In the genomic region with DNA sequence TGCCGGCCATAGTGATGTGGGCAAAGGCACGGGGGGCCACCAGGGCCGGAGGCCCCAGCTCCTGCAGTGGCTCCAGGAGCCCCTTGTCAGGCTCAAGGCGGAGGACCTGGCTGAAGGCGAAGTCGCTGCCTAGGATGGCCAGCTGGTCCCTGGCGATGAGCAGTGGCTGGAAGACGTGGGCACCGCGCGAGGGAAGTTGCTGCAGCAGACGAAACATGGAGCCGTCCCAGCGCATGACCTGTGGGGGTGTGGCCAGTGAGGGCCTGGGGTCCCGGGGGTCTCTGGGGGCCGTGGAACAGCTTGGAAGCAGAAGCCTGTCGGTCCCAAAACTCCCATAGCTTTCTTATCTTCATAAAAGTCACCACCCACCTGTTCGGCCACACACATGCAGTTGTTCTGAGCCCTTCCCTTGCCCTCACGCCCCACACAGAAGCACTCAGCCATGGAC, we compare ENCODE assay signal across 16 cellular contexts. TPM values are rescaled to one million over a fixed set of nuclear protein-coding genes. Genes with fewer than 3 reads are reported as not detected.
DNase-seq lines count a peak whose midpoint lies in the region; ATAC-seq, FAIRE-seq and TF ChIP-seq lines count a peak whose summit lies in the region.
"Had no signal": no experiment of that assay in that cellular context is flagged by ENCODE, and none has a peak within 500 bp of the region (broad histone marks: within the 10 kb centered on the region; RNA-seq: fewer than 3 reads in every experiment).

No MANE protein-coding gene starts in this region.

- peak overlapping the region; percentile 79 for H3K27ac Mint-ChIP-seq in stimulated activated naive B cell treated with anti-CD40 and anti-IgM and Interleukin-4, amounts not matched to agents 10 μg/mL and 1 μg/mL and 100 μg/mL, for 72 hours
- H3K27ac Mint-ChIP-seq in activated CD4-positive, alpha-beta memory T cell treated with anti-CD3 and anti-CD28 coated beads for 36 hours, result no peak overlapping the region

- no peak overlapping the region for H3K9ac ChIP-seq in HCT116 (ENCODE audit: low read length)
- no peak overlapping the region for H3K9ac ChIP-seq in kidney (ENCODE audit: low read length in 2 of 2)

- peak overlapping the region; percentile 87 for H3K4me2 ChIP-seq in HCT116 (ENCODE audit: low read length)

- H3K27me3 ChIP-seq in HCT116 (ENCODE audit: insufficient read depth, low read length) (no peaks in the 10 kb centered on the region), RWPE2 (ENCODE audit: insufficient read depth, poor library complexity, severe bottlenecking) (no peaks in the 10 kb centered on the region), small intestine (ENCODE audit: control insufficient read depth in 2 of 2, insufficient read depth in 2 of 2, low read length in 2 of 2) (no peaks in the 10 kb centered on the region)
- H3K27me3 ChIP-seq: body of pancreas had no signal

- BruUV-seq in HCT116 (replicated peaks; lab: Mats Ljungman, UMichigan), result no TSS peak

- RAD21 ChIA-PET in HCT116 (lab: Charles Lee; ENCODE audit: low non-redundant PET in 1 of 2, low total read pairs in 2 of 2, uncharacterized antibody in 2 of 2, unreplicated experiment in 2 of 2), result no interaction called here

- FAIRE-seq in kidney (lab: Jason Lieb, UNC) (no peak), small intestine (lab: Jason Lieb, UNC) (no peak)
- FAIRE-seq: H54 had no signal

- H3K4me1 Mint-ChIP-seq in stimulated activated naive B cell treated with anti-CD40 and anti-IgM and Interleukin-4, amounts not matched to agents 10 μg/mL and 1 μg/mL and 100 μg/mL, for 72 hours, result peaks cover 25 to 42% of the 10 kb centered on the region in 2 donors
- peaks cover 15% of the 10 kb centered on the region for H3K4me1 Mint-ChIP-seq in activated CD4-positive, alpha-beta memory T cell treated with anti-CD3 and anti-CD28 coated beads for 36 hours (ENCODE audit: low read depth)

- H3K4me1 ChIP-seq in HCT116 (ENCODE audit: control insufficient read depth in 1 of 2, insufficient read depth in 2 of 2, low read length in 2 of 2) (peaks cover 21 to 43% of the 10 kb centered on the region in 2 experiments), RWPE2 (ENCODE audit: insufficient read depth, poor library complexity, severe bottlenecking) (peaks cover 52% of the 10 kb centered on the region), kidney (ENCODE audit: control insufficient read depth in 1 of 2, insufficient read depth in 1 of 2, low read depth in 1 of 2, low read length in 2 of 2) (peaks cover 0 to 9% of the 10 kb centered on the region in 2 donors), small intestine (ENCODE audit: control insufficient read depth in 2 of 2, insufficient read depth in 1 of 2, low read depth in 1 of 2, low read length in 1 of 2) (peaks cover 0 to 6% of the 10 kb centered on the region in 2 donors)

- H3K27me3 Mint-ChIP-seq in stimulated activated naive B cell treated with anti-CD40 and anti-IgM and Interleukin-4, amounts not matched to agents 10 μg/mL and 1 μg/mL and 100 μg/mL, for 72 hours, result peaks cover 0 to 5% of the 10 kb centered on the region in 2 donors
- no peaks in the 10 kb centered on the region for H3K27me3 Mint-ChIP-seq in activated CD4-positive, alpha-beta memory T cell treated with anti-CD3 and anti-CD28 coated beads for 36 hours
- H3K27me3 Mint-ChIP-seq: T-cell had no signal

- no peak for ATAC-seq in HCT116
- no peak for ATAC-seq in RWPE2 (ENCODE audit: low read depth)
- ATAC-seq in stimulated activated naive B cell treated with anti-CD40 and anti-IgM and Interleukin-4, amounts not matched to agents 10 μg/mL and 1 μg/mL and 100 μg/mL, for 72 hours (replicated peaks), result no peak
- no peak for ATAC-seq in GM18868 (IDR thresholded peaks at IDR 0.05; ENCODE audit: unreplicated experiment)

- H3K9me2 ChIP-seq in HCT116 (ENCODE audit: insufficient read depth), result no peaks in the 10 kb centered on the region

- no peaks in the 10 kb centered on the region for H3K36me3 Mint-ChIP-seq in stimulated activated naive B cell treated with anti-CD40 and anti-IgM and Interleukin-4, amounts not matched to agents 10 μg/mL and 1 μg/mL and 100 μg/mL, for 72 hours
- no peaks in the 10 kb centered on the region for H3K36me3 Mint-ChIP-seq in activated CD4-positive, alpha-beta memory T cell treated with anti-CD3 and anti-CD28 coated beads for 36 hours
- H3K36me3 Mint-ChIP-seq: CD8-positive, alpha-beta memory T cell; T-cell had no signal

- TF ChIP-seq CTCF in HCT116 (IDR thresholded peaks at IDR 0.05 in 2 of 3, conservative IDR thresholded peaks at IDR 0.05 in 1 of 3; ENCODE audit: borderline replicate concordance in 1 of 3, insufficient read depth in 1 of 3, low read depth in 2 of 3, low read length in 2 of 3) (no peak), RWPE2 (IDR thresholded peaks at IDR 0.05; ENCODE audit: poor library complexity, severe bottlenecking) (no peak), kidney (IDR thresholded peaks at IDR 0.05; ENCODE audit: borderline replicate concordance, extremely low read depth, insufficient read depth) (no peak)

- no peaks in the 10 kb centered on the region for H3K9me3 Mint-ChIP-seq in stimulated activated naive B cell treated with anti-CD40 and anti-IgM and Interleukin-4, amounts not matched to agents 10 μg/mL and 1 μg/mL and 100 μg/mL, for 72 hours
- no peaks in the 10 kb centered on the region for H3K9me3 Mint-ChIP-seq in activated CD4-positive, alpha-beta memory T cell treated with anti-CD3 and anti-CD28 coated beads for 36 hours
- H3K9me3 Mint-ChIP-seq: activated T-cell treated with anti-CD3 and anti-CD28 coated beads, Interleukin-2, amount 50 U/mL, for 72 hours; CD8-positive, alpha-beta memory T cell; T-cell had no signal

- H3K79me2 ChIP-seq in HCT116 (ENCODE audit: insufficient read depth, low read length), result no peaks in the 10 kb centered on the region

- DNase-seq in HCT116 (ENCODE audit: low read depth, low spot score) (no peak), RWPE2 (ENCODE audit: low spot score) (no peak), kidney (peak; percentile 81), small intestine (no peak)
- no peak for DNase-seq in stimulated activated naive B cell treated with anti-CD40 and anti-IgM and Interleukin-4, amounts not matched to agents 10 μg/mL and 1 μg/mL and 100 μg/mL, for 72 hours
- no peak for DNase-seq in activated CD4-positive, alpha-beta memory T cell treated with anti-CD3 and anti-CD28 coated beads for 36 hours
- DNase-seq in activated CD8-positive, alpha-beta memory T cell treated with anti-CD3 and anti-CD28 coated beads for 24 hours, result no peak
- DNase-seq: activated CD4-positive, alpha-beta T cell treated with anti-CD3 and anti-CD28 coated beads for 4 hours; activated T-cell treated with anti-CD3 and anti-CD28 coated beads, Interleukin-2, amount 50 U/mL, for 72 hours; CD8-positive, alpha-beta memory T cell; NK-92 treated with Interleukin-12 subunit alpha and Interleukin-12 subunit beta, amount 100 ng/mL, for 24 hours; T-cell had no signal

- CTCF ChIA-PET in HCT116 (lab: Charles Lee), result interaction anchor here (1.4 to 1.9 kb wide), 3 partner anchors 10 to 17 kb away, joined by 10 to 12 read pairs (median 11); a partner anchor contains a TSS
- CTCF ChIA-PET in activated CD4-positive, alpha-beta memory T cell treated with anti-CD3 and anti-CD28 coated beads for 36 hours (lab: Charles Lee), result interaction anchor here (1.1 to 4.2 kb wide), 5 partner anchors 10 to 81 kb away, joined by 3 to 29 read pairs (median 6); a partner anchor contains a TSS

- no peak for TF ChIP-seq POLR2A in HCT116 (IDR thresholded peaks at IDR 0.05; ENCODE audit: borderline replicate concordance, extremely low read depth, insufficient read depth, insufficient read length)

- H4K20me1 ChIP-seq in HCT116 (ENCODE audit: insufficient read depth), result no peaks in the 10 kb centered on the region

- peak overlapping the region in 1 of 2 experiments; percentile 54; a peak in 1 of 4 replicates for H3K4me3 ChIP-seq in HCT116 (replicated peaks in 1 of 2; ENCODE audit: low read depth in 1 of 2, low read length in 2 of 2)
- no peak overlapping the region for H3K4me3 ChIP-seq in RWPE2 (ENCODE audit: severe bottlenecking)
- H3K4me3 ChIP-seq in kidney (ENCODE audit: low read length in 2 of 2), result peak overlapping the region in 1 of 2 donors; percentile 79
- H3K4me3 ChIP-seq in small intestine (ENCODE audit: low read depth in 1 of 2, low read length in 2 of 2), result no peak overlapping the region
- H3K4me3 ChIP-seq: body of pancreas, lung had no signal

- no peak overlapping the region for H2AFZ ChIP-seq in HCT116 (ENCODE audit: low read depth, low read length, poor library complexity, severe bottlenecking)

- H3K27ac ChIP-seq in HCT116 (ENCODE audit: low read depth, low read length), result peak overlapping the region; percentile 30; the same call in 1 of the 2 replicates
- H3K27ac ChIP-seq in RWPE2 (ENCODE audit: poor library complexity, severe bottlenecking), result peak overlapping the region; percentile 92
- no peak overlapping the region for H3K27ac ChIP-seq in kidney (ENCODE audit: low read depth in 2 of 2, low read length in 2 of 2)
- H3K27ac ChIP-seq in small intestine (ENCODE audit: low read depth in 1 of 2, low read length in 1 of 2), result peak overlapping the region in 1 of 2 donors; percentile 6

- peak overlapping the region in 1 of 2 donors; percentile 81 for H3K4me3 Mint-ChIP-seq in stimulated activated naive B cell treated with anti-CD40 and anti-IgM and Interleukin-4, amounts not matched to agents 10 μg/mL and 1 μg/mL and 100 μg/mL, for 72 hours
- H3K4me3 Mint-ChIP-seq in activated CD4-positive, alpha-beta memory T cell treated with anti-CD3 and anti-CD28 coated beads for 36 hours, result no peak overlapping the region

- TF ChIP-seq RAD21 in HCT116 (IDR thresholded peaks at IDR 0.05; ENCODE audit: low read depth), result no peak

- 70 to 84% (median 83%) methylated on average over 17 to 19 of the region's 19 CpGs for WGBS in small intestine, 3 donors

- POLR2A ChIA-PET in HCT116 (lab: Charles Lee), result interaction anchor here (1.1 kb wide), 1 partner anchor 18 kb away, joined by 3 read pairs; no protein-coding TSS in a partner anchor
- POLR2A ChIA-PET in activated CD4-positive, alpha-beta memory T cell treated with anti-CD3 and anti-CD28 coated beads for 36 hours (lab: Charles Lee), result interaction anchor here (0.8 kb wide), 1 partner anchor 44 kb away, joined by 3 read pairs; no protein-coding TSS in a partner anchor

- intact Hi-C loops in HCT116 (cut with micrococcal nuclease), result no loop called here
- intact Hi-C loops in kidney (cut with DNase I), result no loop called here
- intact Hi-C loops in activated CD4-positive, alpha-beta memory T cell treated with anti-CD3 and anti-CD28 coated beads for 36 hours (cut with micrococcal nuclease), result no loop called here

- H3K9me3 ChIP-seq in HCT116 (ENCODE audit: control insufficient read depth in 1 of 2, insufficient read depth in 1 of 2, low read depth in 1 of 2, low read length in 2 of 2) (no peaks in the 10 kb centered on the region), RWPE2 (ENCODE audit: severe bottlenecking) (no peaks in the 10 kb centered on the region), kidney (ENCODE audit: control insufficient read depth in 1 of 2, low read length in 2 of 2) (no peaks in the 10 kb centered on the region), small intestine (ENCODE audit: control insufficient read depth, low read depth) (no peaks in the 10 kb centered on the region)
- H3K9me3 ChIP-seq: body of pancreas had no signal

- H3K36me3 ChIP-seq in HCT116 (ENCODE audit: control insufficient read depth in 1 of 2, insufficient read depth in 2 of 2, low read length in 2 of 2), result no peaks in the 10 kb centered on the region
- H3K36me3 ChIP-seq in RWPE2 (ENCODE audit: low read depth), result peaks cover 31% of the 10 kb centered on the region
- H3K36me3 ChIP-seq in kidney (ENCODE audit: control insufficient read depth in 1 of 2, insufficient read depth in 2 of 2, low read length in 2 of 2), result no peaks in the 10 kb centered on the region
- H3K36me3 ChIP-seq in small intestine (ENCODE audit: control insufficient read depth in 2 of 2, insufficient read depth in 2 of 2, low read length in 2 of 2), result no peaks in the 10 kb centered on the region

RNA-seq across cellular contexts. Expression of a gene that starts 9.6 kb away (rescaled TPM):
- 0.32 TPM for total RNA-seq in HCT116 (2021; ENCODE audit: unreplicated experiment)
- polyA plus RNA-seq in HCT116 (2012), result 0.94 and 1.4 TPM in 2 replicates
- total RNA-seq in kidney, result 7.5 TPM
- 5.1 TPM for polyA plus RNA-seq in kidney (ENCODE audit: insufficient read depth, low read depth, low replicate concordance)
- 10 to 100 TPM in 1 of 3 donors, 1 to 10 TPM in 1, under 1 TPM in 1; 0.45 to 14.5 (median 1.1) TPM for polyA plus RNA-seq in small intestine
- total RNA-seq in activated CD4-positive, alpha-beta memory T cell treated with anti-CD3 and anti-CD28 coated beads for 36 hours, result under 1 TPM; 0.50 to 0.51 TPM
- polyA plus RNA-seq: CD8-positive, alpha-beta memory T cell had no signal

RNA-seq across cellular contexts. Expression of a gene that starts 9.7 kb away (rescaled TPM):
- total RNA-seq in HCT116 (2021; ENCODE audit: unreplicated experiment) (17.4 TPM), kidney (33.7 TPM)
- polyA plus RNA-seq in HCT116 (2012), result 28.6 and 32.2 TPM in 2 replicates
- polyA plus RNA-seq in kidney (ENCODE audit: insufficient read depth, low read depth, low replicate concordance) (26.4 TPM), small intestine (100 to 1,000 TPM in 2 of 3 donors, 10 to 100 TPM in 1; 72.7 to 119 (median 117) TPM)
- total RNA-seq in activated CD4-positive, alpha-beta memory T cell treated with anti-CD3 and anti-CD28 coated beads for 36 hours, result not detected
- total RNA-seq: activated T-cell treated with anti-CD3 and anti-CD28 coated beads, Interleukin-2, amount 50 U/mL, for 72 hours; CD8-positive, alpha-beta memory T cell had no signal
- polyA plus RNA-seq: CD8-positive, alpha-beta memory T cell had no signal

RNA-seq across cellular contexts. Expression of a gene that starts 13.3 kb away (rescaled TPM):
- 7.8 TPM for total RNA-seq in HCT116 (2021; ENCODE audit: unreplicated experiment)
- polyA plus RNA-seq in HCT116 (2012), result 8.7 and 12.0 TPM in 2 replicates
- 31.8 TPM for total RNA-seq in kidney
- polyA plus RNA-seq in kidney (ENCODE audit: insufficient read depth, low read depth, low replicate concordance), result 39.0 TPM
- polyA plus RNA-seq in small intestine, result 10 to 100 TPM in 1 of 3 donors, 1 to 10 TPM in 1, not detected in 1; 7.3 to 25.4 TPM
- total RNA-seq in activated CD4-positive, alpha-beta memory T cell treated with anti-CD3 and anti-CD28 coated beads for 36 hours, result 1 to 10 TPM; 2.3 to 2.8 TPM
- total RNA-seq: CD8-positive, alpha-beta memory T cell had no signal

RNA-seq across cellular contexts. Expression of a gene that starts 17.8 kb away (rescaled TPM):
- total RNA-seq in HCT116 (2021; ENCODE audit: unreplicated experiment), result 0.71 TPM
- 0.46 and 0.52 TPM in 2 replicates for polyA plus RNA-seq in HCT116 (2012)
- total RNA-seq in kidney, result 0.94 TPM
- not detected for polyA plus RNA-seq in kidney (ENCODE audit: insufficient read depth, low read depth, low replicate concordance)
- under 1 TPM in 1 of 3 donors, not detected in 2; 0.24 TPM for polyA plus RNA-seq in small intestine
- total RNA-seq in activated CD4-positive, alpha-beta memory T cell treated with anti-CD3 and anti-CD28 coated beads for 36 hours, result under 1 TPM; 0.77 to 0.93 TPM
- total RNA-seq: lung had no signal

RNA-seq across cellular contexts. Expression of a gene that starts 29.2 kb away (rescaled TPM):
- total RNA-seq in HCT116 (2021; ENCODE audit: unreplicated experiment) (123 TPM), kidney (84.5 TPM)
- 416 TPM in 2 replicates for polyA plus RNA-seq in HCT116 (2012)
- polyA plus RNA-seq in kidney (ENCODE audit: insufficient read depth, low read depth, low replicate concordance) (41.9 TPM), small intestine (10 to 100 TPM in 2 of 3 donors, 1 to 10 TPM in 1; 3.4 to 60.5 (median 19.7) TPM)
- total RNA-seq in activated CD4-positive, alpha-beta memory T cell treated with anti-CD3 and anti-CD28 coated beads for 36 hours, result 100 to 1,000 TPM; 334 to 360 TPM

Comparison
In these comparisons a context has a peak if more than half of its experiments do, and no peak if none do; other contexts are left out.
1. H3K27ac ChIP-seq: peak in HCT116 (single experiment) and RWPE2 (single experiment); none in kidney (0 of 2).
2. RNA of a gene that starts 9.7 kb away (total RNA-seq): 33.7 TPM in kidney (single experiment) and 17.4 TPM in HCT116 (single experiment); not detected in activated CD4-positive, alpha-beta memory T cell treated with anti-CD3 and anti-CD28 coated beads for 36 hours; every median in the first group is over 10 times any median in the second.